In the genomic region with DNA sequence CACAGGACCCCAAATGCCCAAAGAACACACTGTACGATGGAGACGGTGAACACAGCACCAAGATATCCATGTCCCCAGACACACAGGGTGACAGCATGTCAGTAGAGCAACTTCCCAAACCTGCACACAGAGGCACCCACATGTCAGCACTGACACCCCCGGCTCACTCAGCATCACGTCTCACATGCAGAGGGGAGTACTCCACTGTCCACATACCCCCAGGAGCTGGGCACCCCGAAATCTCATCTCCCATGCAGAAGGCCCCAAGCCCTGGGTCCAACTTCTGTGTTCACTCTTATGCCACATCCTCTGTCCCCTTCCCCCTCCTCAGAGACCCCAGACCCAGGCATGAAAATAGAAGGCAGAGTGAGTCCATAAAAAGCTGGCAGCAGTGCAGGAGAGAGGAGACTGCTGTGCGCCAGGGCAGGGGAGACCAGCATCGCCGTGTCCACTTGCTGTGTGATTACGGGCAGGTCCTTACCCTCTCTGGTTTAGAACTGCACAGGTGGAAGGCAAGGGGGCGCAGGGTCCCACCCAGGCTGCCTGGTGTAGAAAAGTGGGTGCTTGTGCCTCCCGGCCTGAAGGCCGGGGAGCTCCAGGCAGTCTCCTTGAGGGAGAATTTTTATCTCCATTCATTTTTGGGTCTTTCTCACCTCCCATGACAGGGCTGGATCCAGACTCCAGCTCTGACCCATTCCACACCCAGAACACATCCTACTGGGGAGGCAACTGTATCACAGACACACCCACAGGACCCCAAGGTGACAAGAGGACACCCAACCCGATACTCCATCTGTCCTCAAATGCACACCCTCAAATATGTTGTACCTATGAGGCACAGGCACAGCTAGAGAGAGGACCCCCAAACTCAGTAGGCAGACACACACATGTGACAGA, we compare ENCODE assay signal across 18 cellular contexts. TPM values are rescaled to one million over a fixed set of nuclear protein-coding genes. Genes with fewer than 3 reads are reported as not detected.
A peak's percentile ranks its signal among the peaks of the same experiment; 100 is the strongest.
DNase-seq lines count a peak whose midpoint lies in the region; ATAC-seq, FAIRE-seq and TF ChIP-seq lines count a peak whose summit lies in the region.
"Had no signal": no experiment of that assay in that cellular context is flagged by ENCODE, and none has a peak within 500 bp of the region (broad histone marks: within the 10 kb centered on the region; RNA-seq: fewer than 3 reads in every experiment).

No MANE protein-coding gene starts in this region.

- H3K36me3 Mint-ChIP-seq in T-cell, result peaks cover 6% of the 10 kb centered on the region

- H3K79me2 ChIP-seq in endothelial cell of umbilical vein (ENCODE audit: control insufficient read depth, insufficient read depth, low read length), result no peaks in the 10 kb centered on the region

- CTCF ChIA-PET in T-cell (lab: Charles Lee) (interaction anchor here in 1 of 2 donors (0.6 kb wide), 1 partner anchor 36 kb away, joined by 3 read pairs; no protein-coding TSS in a partner anchor), endothelial cell of umbilical vein (lab: Charles Lee) (no interaction called here)

- peak overlapping the region in 1 of 3 donors; percentile 18 for H3K4me3 Mint-ChIP-seq in T-cell

- POLR2A ChIA-PET in T-cell (lab: Charles Lee), result no interaction called here
- POLR2A ChIA-PET in endothelial cell of umbilical vein (lab: Charles Lee), result interaction anchor here (0.6 kb wide), 1 partner anchor 12 kb away, joined by 7 read pairs; no protein-coding TSS in a partner anchor

- dilution Hi-C loops in endothelial cell of umbilical vein (cut with MboI; ENCODE audit: extremely low pct_ligation_motif_present, low sequenced_read_pairs), result no loop called here

- FAIRE-seq in endothelial cell of umbilical vein (lab: Jason Lieb, UNC), result no peak
- FAIRE-seq: TTC549 had no signal

- no peak for ATAC-seq in right cardiac atrium
- ATAC-seq in left ventricle myocardium superior, result no peak
- peak; percentile 10 to 33 (median 21) for ATAC-seq in T-cell (replicated peaks in 1 of 4)
- no peak for ATAC-seq in HG03457 (IDR thresholded peaks at IDR 0.05; ENCODE audit: unreplicated experiment)
- no peak for ATAC-seq in omental fat pad (ENCODE audit: low FRiP score)

- intact Hi-C loops in right cardiac atrium (cut with DNase I) (no loop called here), left ventricle myocardium superior (cut with micrococcal nuclease) (no loop called here), endothelial cell of umbilical vein (cut with micrococcal nuclease) (no loop called here)

- H3K36me3 ChIP-seq in endothelial cell of umbilical vein (ENCODE audit: control insufficient read depth in 2 of 2, extremely low read depth in 1 of 2, insufficient read depth in 2 of 2, low read length in 2 of 2), result peaks cover 0 to 6% of the 10 kb centered on the region in 2 experiments

- TF ChIP-seq CTCF in endothelial cell of umbilical vein (IDR thresholded peaks at IDR 0.05; ENCODE audit: extremely low read depth in 1 of 2, insufficient read depth in 1 of 2, low read depth in 1 of 2, low read length in 2 of 2) (no peak), omental fat pad (IDR thresholded peaks at IDR 0.05) (no peak)

- H3K9ac ChIP-seq in endothelial cell of umbilical vein (replicated peaks; ENCODE audit: extremely low read depth, insufficient read depth, low read length), result no peak overlapping the region

- BruUV-seq in endothelial cell of umbilical vein (replicated peaks; lab: Mats Ljungman, UMichigan), result TSS peak; percentile 5

- no peaks in the 10 kb centered on the region for H3K4me1 ChIP-seq in right cardiac atrium (ENCODE audit: control insufficient read depth, insufficient read depth, low read length)
- no peaks in the 10 kb centered on the region for H3K4me1 ChIP-seq in endothelial cell of umbilical vein (ENCODE audit: control insufficient read depth, extremely low read depth, insufficient read depth, low read length)
- H3K4me1 ChIP-seq: prostate gland had no signal

- peaks cover 45 to 60% (median 49%) of the 10 kb centered on the region in 3 donors for H3K4me1 Mint-ChIP-seq in T-cell

- H3K4me2 ChIP-seq in endothelial cell of umbilical vein (ENCODE audit: insufficient read depth, low read length), result no peak overlapping the region

- H4K20me1 ChIP-seq in endothelial cell of umbilical vein (replicated peaks; ENCODE audit: control insufficient read depth, extremely low read depth, insufficient read depth, low read length), result no peaks in the 10 kb centered on the region

- H3K27me3 Mint-ChIP-seq in T-cell, result peaks cover 4 to 15% of the 10 kb centered on the region in 2 donors

- H3K27ac ChIP-seq in right cardiac atrium (ENCODE audit: low read length) (no peak overlapping the region), endothelial cell of umbilical vein (ENCODE audit: insufficient read depth, low read depth, low read length) (no peak overlapping the region)
- H3K27ac ChIP-seq: esophagus muscularis mucosa, heart left ventricle, prostate gland had no signal

- no peaks in the 10 kb centered on the region for H3K9me3 Mint-ChIP-seq in T-cell

- H3K27me3 ChIP-seq in right cardiac atrium (ENCODE audit: control insufficient read depth, insufficient read depth) (no peaks in the 10 kb centered on the region), endothelial cell of umbilical vein (ENCODE audit: control insufficient read depth in 2 of 2, insufficient read depth in 2 of 2, low read length in 2 of 2) (peaks cover 37 to 47% of the 10 kb centered on the region in 2 experiments)

- no peak overlapping the region for H3K4me3 ChIP-seq in right cardiac atrium (ENCODE audit: low read length)
- H3K4me3 ChIP-seq in endothelial cell of umbilical vein (replicated peaks in 1 of 3; ENCODE audit: insufficient read depth in 1 of 3, low read depth in 1 of 3, low read length in 3 of 3), result no peak overlapping the region
- H3K4me3 ChIP-seq: esophagus muscularis mucosa, heart left ventricle, prostate gland had no signal

- H3K9me1 ChIP-seq in endothelial cell of umbilical vein (replicated peaks; ENCODE audit: control insufficient read depth, extremely low read depth, insufficient read depth, low read length), result no peaks in the 10 kb centered on the region

- peak overlapping the region; percentile 63 to 82 for H3K27ac Mint-ChIP-seq in T-cell

- H2AFZ ChIP-seq in endothelial cell of umbilical vein (ENCODE audit: low read depth, low read length), result no peak overlapping the region

- WGBS in right cardiac atrium, result 55% methylated on average over 13 of the region's 13 CpGs

- TF ChIP-seq POLR2A in endothelial cell of umbilical vein (IDR thresholded peaks at IDR 0.05; ENCODE audit: low read depth, low read length), result no peak

- H3K9me3 ChIP-seq in right cardiac atrium (ENCODE audit: control insufficient read depth, low read length), result no peaks in the 10 kb centered on the region
- H3K9me3 ChIP-seq in endothelial cell of umbilical vein (replicated peaks; ENCODE audit: control insufficient read depth, insufficient read depth, low read length), result no peaks in the 10 kb centered on the region
- H3K9me3 ChIP-seq: esophagus muscularis mucosa, heart left ventricle, prostate gland had no signal

- peak in 2 of 3 donors; percentile 8 to 26 for DNase-seq in right cardiac atrium
- DNase-seq in left ventricle myocardium superior, result no peak
- DNase-seq in T-cell, result peak in 2 of 34 experiments; percentile 24 to 34
- no peak for DNase-seq in endothelial cell of umbilical vein (ENCODE audit: low read depth, low spot score)
- DNase-seq in activated gamma-delta T cell (lab: John Stamatoyannopoulos, UW), result no peak
- DNase-seq in NCI-H446 treated with DMSO at 0.1 percent for 48 hours (lab: John Stamatoyannopoulos, UW), result no peak
- no peak for DNase-seq in omental fat pad (ENCODE audit: low spot score)
- DNase-seq: amygdala, cortex of kidney, DMS79 treated with DMSO at 0.1 percent for 48 hours, heart left ventricle, NCI-H2029 treated with DMSO at 0.1 percent for 48 hours, NCI-H82, substantia nigra had no signal

RNA-seq across cellular contexts. Expression of a gene that starts 17.0 kb away (rescaled TPM):
- total RNA-seq in right cardiac atrium, result under 1 TPM in 1 of 4 donors, not detected in 3; 0.20 TPM
- polyA plus RNA-seq in right cardiac atrium, result 0.02 TPM
- total RNA-seq in left ventricle myocardium superior, result not detected
- total RNA-seq in T-cell, result 1 to 10 TPM; 5.9 to 8.5 (median 6.3) TPM
- not detected in 2 replicates for total RNA-seq in endothelial cell of umbilical vein
- polyA plus RNA-seq in endothelial cell of umbilical vein, result not detected in 2 replicates
- 0.06 TPM in 1 of 2 replicates, not detected in the other for polyA plus RNA-seq in endothelial cell of umbilical vein (2011; cell fraction: cytosol; rRNA removed)
- polyA plus RNA-seq in endothelial cell of umbilical vein (2011; cell fraction: nucleus; rRNA removed), result 0.06 and 0.07 TPM in 2 replicates
- 0.08 and 0.12 TPM in 2 replicates for polyA plus RNA-seq in endothelial cell of umbilical vein (2012)
- polyA minus RNA-seq in endothelial cell of umbilical vein, result not detected in 2 replicates
- polyA minus RNA-seq in endothelial cell of umbilical vein (2011; cell fraction: cytosol; rRNA and poly(A)+ RNA removed), result not detected
- not detected in 2 replicates for polyA minus RNA-seq in endothelial cell of umbilical vein (2011; cell fraction: nucleus; rRNA and poly(A)+ RNA removed)
- under 1 TPM in 1 of 4 donors, not detected in 3; 0.25 TPM for total RNA-seq in omental fat pad
- polyA plus RNA-seq: heart left ventricle had no signal

RNA-seq across cellular contexts. Expression of a gene that starts 28.3 kb away (rescaled TPM):
- total RNA-seq in right cardiac atrium, result 10 to 100 TPM; 39.7 to 43.9 (median 40.8) TPM
- polyA plus RNA-seq in right cardiac atrium, result 42.8 TPM
- total RNA-seq in left ventricle myocardium superior, result 26.9 TPM
- 1,000 to 10,000 TPM; 1,130 to 1,360 (median 1,288) TPM for total RNA-seq in T-cell
- 119 and 123 TPM in 2 replicates for total RNA-seq in endothelial cell of umbilical vein
- polyA plus RNA-seq in endothelial cell of umbilical vein, result 60.6 and 65.4 TPM in 2 replicates
- polyA plus RNA-seq in endothelial cell of umbilical vein (2011; cell fraction: cytosol; rRNA removed), result 48.1 and 53.1 TPM in 2 replicates
- 199 and 230 TPM in 2 replicates for polyA plus RNA-seq in endothelial cell of umbilical vein (2011; cell fraction: nucleus; rRNA removed)
- 52.7 and 60.1 TPM in 2 replicates for polyA plus RNA-seq in endothelial cell of umbilical vein (2012)
- 35.6 and 35.7 TPM in 2 replicates for polyA minus RNA-seq in endothelial cell of umbilical vein
- polyA minus RNA-seq in endothelial cell of umbilical vein (2011; cell fraction: cytosol; rRNA and poly(A)+ RNA removed), result 32.3 TPM
- polyA minus RNA-seq in endothelial cell of umbilical vein (2011; cell fraction: nucleus; rRNA and poly(A)+ RNA removed), result 56.9 and 71.1 TPM in 2 replicates
- total RNA-seq in omental fat pad, result 100 to 1,000 TPM in 1 of 4 donors, 10 to 100 TPM in 3; 53.1 to 129 (median 72.0) TPM

RNA-seq across cellular contexts. Expression of a gene that starts 34.2 kb away (rescaled TPM):
- total RNA-seq in right cardiac atrium (under 1 TPM in 2 of 4 donors, not detected in 2; 0.37 to 0.58 TPM), left ventricle myocardium superior (not detected), T-cell (10 to 100 TPM; 15.9 to 51.1 (median 19.0) TPM), endothelial cell of umbilical vein (0.35 TPM in 1 of 2 replicates, not detected in the other), omental fat pad (1 to 10 TPM in 1 of 4 donors, under 1 TPM in 1, not detected in 2; 0.72 to 1.8 TPM)
- polyA plus RNA-seq in right cardiac atrium (0.09 TPM), endothelial cell of umbilical vein (0.32 TPM in 2 replicates)
- 0.14 and 0.18 TPM in 2 replicates for polyA plus RNA-seq in endothelial cell of umbilical vein (2011; cell fraction: cytosol; rRNA removed)
- 0.28 TPM in 1 of 2 replicates, not detected in the other for polyA plus RNA-seq in endothelial cell of umbilical vein (2011; cell fraction: nucleus; rRNA removed)
- 0.42 TPM in 1 of 2 replicates, not detected in the other for polyA plus RNA-seq in endothelial cell of umbilical vein (2012)
- polyA minus RNA-seq in endothelial cell of umbilical vein, result 0.19 and 0.63 TPM in 2 replicates
- polyA minus RNA-seq in endothelial cell of umbilical vein (2011; cell fraction: cytosol; rRNA and poly(A)+ RNA removed), result not detected
- not detected in 2 replicates for polyA minus RNA-seq in endothelial cell of umbilical vein (2011; cell fraction: nucleus; rRNA and poly(A)+ RNA removed)

RNA-seq across cellular contexts. Expression of a gene that starts 47.9 kb away (rescaled TPM):
- total RNA-seq in right cardiac atrium (100 to 1,000 TPM in 1 of 4 donors, 10 to 100 TPM in 3; 79.6 to 113 (median 90.3) TPM), left ventricle myocardium superior (61.0 TPM), T-cell (100 to 1,000 TPM in 4 of 5 donors, 10 to 100 TPM in 1; 67.0 to 143 (median 131) TPM), endothelial cell of umbilical vein (178 and 181 TPM in 2 replicates), omental fat pad (100 to 1,000 TPM; 132 to 192 (median 167) TPM)
- polyA plus RNA-seq in right cardiac atrium (140 TPM), endothelial cell of umbilical vein (591 and 769 TPM in 2 replicates)
- 219 and 279 TPM in 2 replicates for polyA plus RNA-seq in endothelial cell of umbilical vein (2011; cell fraction: cytosol; rRNA removed)
- polyA plus RNA-seq in endothelial cell of umbilical vein (2011; cell fraction: nucleus; rRNA removed), result 126 and 143 TPM in 2 replicates
- polyA plus RNA-seq in endothelial cell of umbilical vein (2012), result 137 and 242 TPM in 2 replicates
- polyA minus RNA-seq in endothelial cell of umbilical vein, result 129 and 148 TPM in 2 replicates
- polyA minus RNA-seq in endothelial cell of umbilical vein (2011; cell fraction: cytosol; rRNA and poly(A)+ RNA removed), result 23.4 TPM
- polyA minus RNA-seq in endothelial cell of umbilical vein (2011; cell fraction: nucleus; rRNA and poly(A)+ RNA removed), result 36.3 and 43.2 TPM in 2 replicates

RNA-seq across cellular contexts. Expression of a gene that starts 51.2 kb away (rescaled TPM):
- total RNA-seq in right cardiac atrium (100 to 1,000 TPM; 625 to 784 (median 741) TPM), left ventricle myocardium superior (559 TPM), T-cell (1,000 to 10,000 TPM; 3,043 to 4,286 (median 3,822) TPM), endothelial cell of umbilical vein (2,195 and 2,234 TPM in 2 replicates), omental fat pad (100 to 1,000 TPM; 559 to 757 (median 617) TPM)
- polyA plus RNA-seq in right cardiac atrium (863 TPM), endothelial cell of umbilical vein (4,353 and 5,883 TPM in 2 replicates)
- polyA plus RNA-seq in endothelial cell of umbilical vein (2011; cell fraction: cytosol; rRNA removed), result 5,243 and 5,733 TPM in 2 replicates
- polyA plus RNA-seq in endothelial cell of umbilical vein (2011; cell fraction: nucleus; rRNA removed), result 1,376 and 1,515 TPM in 2 replicates
- 2,331 and 5,825 TPM in 2 replicates for polyA plus RNA-seq in endothelial cell of umbilical vein (2012)
- polyA minus RNA-seq in endothelial cell of umbilical vein, result 550 and 596 TPM in 2 replicates
- 1,088 TPM for polyA minus RNA-seq in endothelial cell of umbilical vein (2011; cell fraction: cytosol; rRNA and poly(A)+ RNA removed)
- polyA minus RNA-seq in endothelial cell of umbilical vein (2011; cell fraction: nucleus; rRNA and poly(A)+ RNA removed), result 151 and 202 TPM in 2 replicates

Comparison
In these comparisons a context has a peak if more than half of its experiments do, and no peak if none do; other contexts are left out.
1. DNase-seq: peak in right cardiac atrium (2 of 3); none in left ventricle myocardium superior (single experiment), endothelial cell of umbilical vein (single experiment), activated gamma-delta T cell (single experiment), NCI-H446 treated with DMSO at 0.1 percent for 48 hours (single experiment) and omental fat pad (single experiment).
2. ATAC-seq: peak in T-cell (4 of 4); none in right cardiac atrium (0 of 2), left ventricle myocardium superior (single experiment), HG03457 (single experiment) and omental fat pad (single experiment).
3. RNA of a gene that starts 34.2 kb away (total RNA-seq): 15.9 to 51.1 TPM in T-cell; 0.72 to 1.8 TPM in omental fat pad, 0.37 to 0.58 TPM in right cardiac atrium, 0.35 TPM in endothelial cell of umbilical vein and not detected in left ventricle myocardium superior (single experiment); every median in the first group is over 4 times any median in the second.